1 cellular context compared by ENCODE assay signal in the genomic region with DNA sequence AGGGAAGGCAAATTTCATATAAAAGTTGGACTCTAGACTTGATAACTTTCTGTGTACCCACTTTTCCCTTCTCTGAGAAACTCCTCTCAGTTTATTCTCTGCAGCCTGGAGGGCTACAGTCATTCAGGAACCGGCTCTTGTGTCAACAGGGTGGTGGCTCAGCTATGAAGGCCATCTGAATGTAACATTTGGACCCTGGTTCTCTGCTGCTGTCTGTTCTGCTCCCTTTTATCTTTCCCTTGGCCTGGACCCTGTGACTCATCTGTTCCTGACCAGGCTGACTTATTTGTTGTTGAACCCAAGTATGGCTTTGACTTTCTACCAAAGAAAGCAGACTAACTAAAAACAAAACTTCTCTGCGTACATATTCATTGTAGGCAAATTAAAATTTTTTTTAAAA.
TF ChIP-seq lines count a peak whose summit lies in the region.

No MANE protein-coding gene starts in this region.

TF ChIP-seq in HepG2, 621 proteins besides CTCF, POLR2A, EP300 and RAD21 (continued from another document and continues in another):
- TF ChIP-seq MZF1 (CRISPR knock-in tag; IDR thresholded peaks at IDR 0.05; ENCODE audit: borderline replicate concordance) (no peak), ZSCAN21 (CRISPR knock-in tag; IDR thresholded peaks at IDR 0.05; ENCODE audit: borderline replicate concordance) (no peak), ISL2 (CRISPR knock-in tag; IDR thresholded peaks at IDR 0.05) (peak; percentile 75), ZMYM3 (CRISPR knock-in tag; IDR thresholded peaks at IDR 0.05) (peak; percentile 83), AGO1 (IDR thresholded peaks at IDR 0.05; ENCODE audit: low read depth, low read length, poor library complexity, severe bottlenecking) (no peak), TCF7 (IDR thresholded peaks at IDR 0.05; ENCODE audit: low read depth) (peak; percentile 93), KAT2B (IDR thresholded peaks at IDR 0.05; ENCODE audit: borderline replicate concordance, low read depth, low read length) (no peak), CC2D1A (CRISPR knock-in tag; IDR thresholded peaks at IDR 0.05) (no peak), ZNF577 (CRISPR knock-in tag; IDR thresholded peaks at IDR 0.05; ENCODE audit: borderline replicate concordance, low read depth) (no peak), MAFK (conservative IDR thresholded peaks at IDR 0.05 in 1 of 2, IDR thresholded peaks at IDR 0.05 in 1 of 2; ENCODE audit: low read length in 2 of 2) (no peak), SNAI1 (CRISPR knock-in tag; IDR thresholded peaks at IDR 0.05; ENCODE audit: borderline replicate concordance) (no peak), ZBTB3 (CRISPR knock-in tag; IDR thresholded peaks at IDR 0.05; ENCODE audit: borderline replicate concordance, low read depth) (no peak), ZNF569 (CRISPR knock-in tag; IDR thresholded peaks at IDR 0.05; ENCODE audit: borderline replicate concordance) (no peak), GFI1 (CRISPR knock-in tag; IDR thresholded peaks at IDR 0.05; ENCODE audit: borderline replicate concordance) (no peak), ZNF17 (CRISPR knock-in tag; IDR thresholded peaks at IDR 0.05) (no peak), CENPX (CRISPR knock-in tag; IDR thresholded peaks at IDR 0.05) (no peak), NFIC (IDR thresholded peaks at IDR 0.05; ENCODE audit: low read length) (peak; percentile 86; the same call in 1 of the 2 replicates), ATAD3A (CRISPR knock-in tag; IDR thresholded peaks at IDR 0.05) (no peak), ZNF263 (CRISPR knock-in tag; IDR thresholded peaks at IDR 0.05) (no peak), ZNF431 (CRISPR knock-in tag; IDR thresholded peaks at IDR 0.05; ENCODE audit: borderline replicate concordance, low read depth) (no peak), HMG20A (CRISPR knock-in tag; IDR thresholded peaks at IDR 0.05; ENCODE audit: borderline replicate concordance) (peak; percentile 89; the same call in 1 of the 2 replicates), FOSL2 (CRISPR knock-in tag; IDR thresholded peaks at IDR 0.05) (peak; percentile 99), GABPB1 (CRISPR knock-in tag; IDR thresholded peaks at IDR 0.05) (peak; percentile 13; the same call in 1 of the 2 replicates), ZNF713 (CRISPR knock-in tag; IDR thresholded peaks at IDR 0.05) (no peak), HNRNPK (IDR thresholded peaks at IDR 0.05; ENCODE audit: low read depth, low read length, poor library complexity, severe bottlenecking) (no peak), ZNF652 (CRISPR knock-in tag; IDR thresholded peaks at IDR 0.05; ENCODE audit: borderline replicate concordance, low read depth) (no peak), KLF13 (CRISPR knock-in tag; IDR thresholded peaks at IDR 0.05) (no peak), MED8 (CRISPR knock-in tag; IDR thresholded peaks at IDR 0.05; ENCODE audit: insufficient replicate concordance) (no peak), MBD4 (IDR thresholded peaks at IDR 0.05; ENCODE audit: borderline replicate concordance, low read length) (no peak; the same call in 1 of the 2 replicates), CEBPG (CRISPR knock-in tag; IDR thresholded peaks at IDR 0.05) (peak; percentile 52; the same call in 1 of the 2 replicates), ZNF558 (CRISPR knock-in tag; IDR thresholded peaks at IDR 0.05; ENCODE audit: borderline replicate concordance) (no peak), HOXA9 (CRISPR knock-in tag; IDR thresholded peaks at IDR 0.05; ENCODE audit: borderline replicate concordance) (no peak), TMF1 (CRISPR knock-in tag; IDR thresholded peaks at IDR 0.05; ENCODE audit: low read depth) (no peak), EZH2 (conservative IDR thresholded peaks at IDR 0.05; ENCODE audit: low read depth, low read length) (no peak), JARID2 (CRISPR knock-in tag; IDR thresholded peaks at IDR 0.05; ENCODE audit: insufficient replicate concordance) (no peak)
- TF ChIP-seq, protein P1, sequence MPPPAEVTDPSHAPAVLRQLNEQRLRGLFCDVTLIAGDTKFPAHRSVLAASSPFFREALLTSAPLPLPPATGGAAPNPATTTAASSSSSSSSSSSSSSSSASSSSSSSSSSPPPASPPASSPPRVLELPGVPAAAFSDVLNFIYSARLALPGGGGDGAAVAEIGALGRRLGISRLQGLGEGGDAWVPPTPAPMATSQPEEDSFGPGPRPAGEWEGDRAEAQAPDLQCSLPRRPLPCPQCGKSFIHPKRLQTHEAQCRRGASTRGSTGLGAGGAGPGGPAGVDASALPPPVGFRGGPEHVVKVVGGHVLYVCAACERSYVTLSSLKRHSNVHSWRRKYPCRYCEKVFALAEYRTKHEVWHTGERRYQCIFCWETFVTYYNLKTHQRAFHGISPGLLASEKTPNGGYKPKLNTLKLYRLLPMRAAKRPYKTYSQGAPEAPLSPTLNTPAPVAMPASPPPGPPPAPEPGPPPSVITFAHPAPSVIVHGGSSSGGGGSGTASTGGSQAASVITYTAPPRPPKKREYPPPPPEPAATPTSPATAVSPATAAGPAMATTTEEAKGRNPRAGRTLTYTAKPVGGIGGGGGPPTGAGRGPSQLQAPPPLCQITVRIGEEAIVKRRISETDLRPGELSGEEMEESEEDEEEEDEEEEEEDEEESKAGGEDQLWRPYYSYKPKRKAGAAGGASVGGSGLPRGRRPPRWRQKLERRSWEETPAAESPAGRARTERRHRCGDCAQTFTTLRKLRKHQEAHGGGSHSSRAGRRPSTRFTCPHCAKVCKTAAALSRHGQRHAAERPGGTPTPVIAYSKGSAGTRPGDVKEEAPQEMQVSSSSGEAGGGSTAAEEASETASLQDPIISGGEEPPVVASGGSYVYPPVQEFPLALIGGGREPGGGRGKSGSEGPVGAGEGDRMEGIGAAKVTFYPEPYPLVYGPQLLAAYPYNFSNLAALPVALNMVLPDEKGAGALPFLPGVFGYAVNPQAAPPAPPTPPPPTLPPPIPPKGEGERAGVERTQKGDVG (CRISPR knock-in tag; IDR thresholded peaks at IDR 0.05; ENCODE audit: borderline replicate concordance), result no peak
- TF ChIP-seq, protein P2, sequence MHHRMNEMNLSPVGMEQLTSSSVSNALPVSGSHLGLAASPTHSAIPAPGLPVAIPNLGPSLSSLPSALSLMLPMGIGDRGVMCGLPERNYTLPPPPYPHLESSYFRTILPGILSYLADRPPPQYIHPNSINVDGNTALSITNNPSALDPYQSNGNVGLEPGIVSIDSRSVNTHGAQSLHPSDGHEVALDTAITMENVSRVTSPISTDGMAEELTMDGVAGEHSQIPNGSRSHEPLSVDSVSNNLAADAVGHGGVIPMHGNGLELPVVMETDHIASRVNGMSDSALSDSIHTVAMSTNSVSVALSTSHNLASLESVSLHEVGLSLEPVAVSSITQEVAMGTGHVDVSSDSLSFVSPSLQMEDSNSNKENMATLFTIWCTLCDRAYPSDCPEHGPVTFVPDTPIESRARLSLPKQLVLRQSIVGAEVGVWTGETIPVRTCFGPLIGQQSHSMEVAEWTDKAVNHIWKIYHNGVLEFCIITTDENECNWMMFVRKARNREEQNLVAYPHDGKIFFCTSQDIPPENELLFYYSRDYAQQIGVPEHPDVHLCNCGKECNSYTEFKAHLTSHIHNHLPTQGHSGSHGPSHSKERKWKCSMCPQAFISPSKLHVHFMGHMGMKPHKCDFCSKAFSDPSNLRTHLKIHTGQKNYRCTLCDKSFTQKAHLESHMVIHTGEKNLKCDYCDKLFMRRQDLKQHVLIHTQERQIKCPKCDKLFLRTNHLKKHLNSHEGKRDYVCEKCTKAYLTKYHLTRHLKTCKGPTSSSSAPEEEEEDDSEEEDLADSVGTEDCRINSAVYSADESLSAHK (CRISPR knock-in tag; IDR thresholded peaks at IDR 0.05; ENCODE audit: borderline replicate concordance), result no peak
- TF ChIP-seq, protein P3, sequence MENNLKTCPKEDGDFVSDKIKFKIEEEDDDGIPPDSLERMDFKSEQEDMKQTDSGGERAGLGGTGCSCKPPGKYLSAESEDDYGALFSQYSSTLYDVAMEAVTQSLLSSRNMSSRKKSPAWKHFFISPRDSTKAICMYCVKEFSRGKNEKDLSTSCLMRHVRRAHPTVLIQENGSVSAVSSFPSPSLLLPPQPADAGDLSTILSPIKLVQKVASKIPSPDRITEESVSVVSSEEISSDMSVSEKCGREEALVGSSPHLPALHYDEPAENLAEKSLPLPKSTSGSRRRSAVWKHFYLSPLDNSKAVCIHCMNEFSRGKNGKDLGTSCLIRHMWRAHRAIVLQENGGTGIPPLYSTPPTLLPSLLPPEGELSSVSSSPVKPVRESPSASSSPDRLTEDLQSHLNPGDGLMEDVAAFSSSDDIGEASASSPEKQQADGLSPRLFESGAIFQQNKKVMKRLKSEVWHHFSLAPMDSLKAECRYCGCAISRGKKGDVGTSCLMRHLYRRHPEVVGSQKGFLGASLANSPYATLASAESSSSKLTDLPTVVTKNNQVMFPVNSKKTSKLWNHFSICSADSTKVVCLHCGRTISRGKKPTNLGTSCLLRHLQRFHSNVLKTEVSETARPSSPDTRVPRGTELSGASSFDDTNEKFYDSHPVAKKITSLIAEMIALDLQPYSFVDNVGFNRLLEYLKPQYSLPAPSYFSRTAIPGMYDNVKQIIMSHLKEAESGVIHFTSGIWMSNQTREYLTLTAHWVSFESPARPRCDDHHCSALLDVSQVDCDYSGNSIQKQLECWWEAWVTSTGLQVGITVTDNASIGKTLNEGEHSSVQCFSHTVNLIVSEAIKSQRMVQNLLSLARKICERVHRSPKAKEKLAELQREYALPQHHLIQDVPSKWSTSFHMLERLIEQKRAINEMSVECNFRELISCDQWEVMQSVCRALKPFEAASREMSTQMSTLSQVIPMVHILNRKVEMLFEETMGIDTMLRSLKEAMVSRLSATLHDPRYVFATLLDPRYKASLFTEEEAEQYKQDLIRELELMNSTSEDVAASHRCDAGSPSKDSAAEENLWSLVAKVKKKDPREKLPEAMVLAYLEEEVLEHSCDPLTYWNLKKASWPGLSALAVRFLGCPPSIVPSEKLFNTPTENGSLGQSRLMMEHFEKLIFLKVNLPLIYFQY (CRISPR knock-in tag; IDR thresholded peaks at IDR 0.05; ENCODE audit: borderline replicate concordance), result peak; percentile 67; the same call in 1 of the 2 replicates
- TF ChIP-seq, protein P4, sequence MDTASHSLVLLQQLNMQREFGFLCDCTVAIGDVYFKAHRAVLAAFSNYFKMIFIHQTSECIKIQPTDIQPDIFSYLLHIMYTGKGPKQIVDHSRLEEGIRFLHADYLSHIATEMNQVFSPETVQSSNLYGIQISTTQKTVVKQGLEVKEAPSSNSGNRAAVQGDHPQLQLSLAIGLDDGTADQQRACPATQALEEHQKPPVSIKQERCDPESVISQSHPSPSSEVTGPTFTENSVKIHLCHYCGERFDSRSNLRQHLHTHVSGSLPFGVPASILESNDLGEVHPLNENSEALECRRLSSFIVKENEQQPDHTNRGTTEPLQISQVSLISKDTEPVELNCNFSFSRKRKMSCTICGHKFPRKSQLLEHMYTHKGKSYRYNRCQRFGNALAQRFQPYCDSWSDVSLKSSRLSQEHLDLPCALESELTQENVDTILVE (CRISPR knock-in tag; IDR thresholded peaks at IDR 0.05), result no peak
- TF ChIP-seq, protein P5, sequence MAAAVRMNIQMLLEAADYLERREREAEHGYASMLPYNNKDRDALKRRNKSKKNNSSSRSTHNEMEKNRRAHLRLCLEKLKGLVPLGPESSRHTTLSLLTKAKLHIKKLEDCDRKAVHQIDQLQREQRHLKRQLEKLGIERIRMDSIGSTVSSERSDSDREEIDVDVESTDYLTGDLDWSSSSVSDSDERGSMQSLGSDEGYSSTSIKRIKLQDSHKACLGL (CRISPR knock-in tag; IDR thresholded peaks at IDR 0.05), result no peak
- TF ChIP-seq, protein P6, sequence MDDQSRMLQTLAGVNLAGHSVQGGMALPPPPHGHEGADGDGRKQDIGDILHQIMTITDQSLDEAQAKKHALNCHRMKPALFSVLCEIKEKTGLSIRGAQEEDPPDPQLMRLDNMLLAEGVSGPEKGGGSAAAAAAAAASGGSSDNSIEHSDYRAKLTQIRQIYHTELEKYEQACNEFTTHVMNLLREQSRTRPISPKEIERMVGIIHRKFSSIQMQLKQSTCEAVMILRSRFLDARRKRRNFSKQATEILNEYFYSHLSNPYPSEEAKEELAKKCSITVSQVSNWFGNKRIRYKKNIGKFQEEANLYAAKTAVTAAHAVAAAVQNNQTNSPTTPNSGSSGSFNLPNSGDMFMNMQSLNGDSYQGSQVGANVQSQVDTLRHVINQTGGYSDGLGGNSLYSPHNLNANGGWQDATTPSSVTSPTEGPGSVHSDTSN (CRISPR knock-in tag; IDR thresholded peaks at IDR 0.05; ENCODE audit: borderline replicate concordance), result no peak
- TF ChIP-seq, protein P7, sequence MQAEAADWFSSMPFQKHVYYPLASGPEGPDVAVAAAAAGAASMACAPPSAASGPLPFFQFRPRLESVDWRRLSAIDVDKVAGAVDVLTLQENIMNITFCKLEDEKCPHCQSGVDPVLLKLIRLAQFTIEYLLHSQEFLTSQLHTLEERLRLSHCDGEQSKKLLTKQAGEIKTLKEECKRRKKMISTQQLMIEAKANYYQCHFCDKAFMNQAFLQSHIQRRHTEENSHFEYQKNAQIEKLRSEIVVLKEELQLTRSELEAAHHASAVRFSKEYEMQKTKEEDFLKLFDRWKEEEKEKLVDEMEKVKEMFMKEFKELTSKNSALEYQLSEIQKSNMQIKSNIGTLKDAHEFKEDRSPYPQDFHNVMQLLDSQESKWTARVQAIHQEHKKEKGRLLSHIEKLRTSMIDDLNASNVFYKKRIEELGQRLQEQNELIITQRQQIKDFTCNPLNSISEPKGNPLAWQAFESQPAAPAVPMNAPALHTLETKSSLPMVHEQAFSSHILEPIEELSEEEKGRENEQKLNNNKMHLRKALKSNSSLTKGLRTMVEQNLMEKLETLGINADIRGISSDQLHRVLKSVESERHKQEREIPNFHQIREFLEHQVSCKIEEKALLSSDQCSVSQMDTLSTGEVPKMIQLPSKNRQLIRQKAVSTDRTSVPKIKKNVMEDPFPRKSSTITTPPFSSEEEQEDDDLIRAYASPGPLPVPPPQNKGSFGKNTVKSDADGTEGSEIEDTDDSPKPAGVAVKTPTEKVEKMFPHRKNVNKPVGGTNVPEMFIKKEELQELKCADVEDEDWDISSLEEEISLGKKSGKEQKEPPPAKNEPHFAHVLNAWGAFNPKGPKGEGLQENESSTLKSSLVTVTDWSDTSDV (CRISPR knock-in tag; IDR thresholded peaks at IDR 0.05), result no peak
- TF ChIP-seq, protein P8, sequence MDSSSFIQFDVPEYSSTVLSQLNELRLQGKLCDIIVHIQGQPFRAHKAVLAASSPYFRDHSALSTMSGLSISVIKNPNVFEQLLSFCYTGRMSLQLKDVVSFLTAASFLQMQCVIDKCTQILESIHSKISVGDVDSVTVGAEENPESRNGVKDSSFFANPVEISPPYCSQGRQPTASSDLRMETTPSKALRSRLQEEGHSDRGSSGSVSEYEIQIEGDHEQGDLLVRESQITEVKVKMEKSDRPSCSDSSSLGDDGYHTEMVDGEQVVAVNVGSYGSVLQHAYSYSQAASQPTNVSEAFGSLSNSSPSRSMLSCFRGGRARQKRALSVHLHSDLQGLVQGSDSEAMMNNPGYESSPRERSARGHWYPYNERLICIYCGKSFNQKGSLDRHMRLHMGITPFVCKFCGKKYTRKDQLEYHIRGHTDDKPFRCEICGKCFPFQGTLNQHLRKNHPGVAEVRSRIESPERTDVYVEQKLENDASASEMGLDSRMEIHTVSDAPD (CRISPR knock-in tag; IDR thresholded peaks at IDR 0.05), result no peak
- TF ChIP-seq, protein P9, sequence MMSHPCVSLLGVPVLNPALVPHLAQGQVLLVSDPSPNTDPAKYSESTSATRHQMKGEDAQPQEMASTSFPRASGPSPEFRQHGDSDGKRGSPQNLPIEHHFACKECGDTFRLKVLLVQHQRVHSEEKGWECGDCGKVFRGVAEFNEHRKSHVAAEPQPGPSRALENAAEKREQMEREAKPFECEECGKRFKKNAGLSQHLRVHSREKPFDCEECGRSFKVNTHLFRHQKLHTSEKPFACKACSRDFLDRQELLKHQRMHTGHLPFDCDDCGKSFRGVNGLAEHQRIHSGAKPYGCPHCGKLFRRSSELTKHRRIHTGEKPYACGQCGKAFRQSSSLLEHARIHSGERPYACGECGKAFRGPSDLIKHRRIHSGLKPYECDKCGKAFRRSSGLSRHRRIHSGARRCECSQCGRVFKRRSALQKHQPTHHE (CRISPR knock-in tag; IDR thresholded peaks at IDR 0.05; ENCODE audit: borderline replicate concordance), result no peak
